ENCODE assay signal across 12 cellular contexts in the genomic region with DNA sequence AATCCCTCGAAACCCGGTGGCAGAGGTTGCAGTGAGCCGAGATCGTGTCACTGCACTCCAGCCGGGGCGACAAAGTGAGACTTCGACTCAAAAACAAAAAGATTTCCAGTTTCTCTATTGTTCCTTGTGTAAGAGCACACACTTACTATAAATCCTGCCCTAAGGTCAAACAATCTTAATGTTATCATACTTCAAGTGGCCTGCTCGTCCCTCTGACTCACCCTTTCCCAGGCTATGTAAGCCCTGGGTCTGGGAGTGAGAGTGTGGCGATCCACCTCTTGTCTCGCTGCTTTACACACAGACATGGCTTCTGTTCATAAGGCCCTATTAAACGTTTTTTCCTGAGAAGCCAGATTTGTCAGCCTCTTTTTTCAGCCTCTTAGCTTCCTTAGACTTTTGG. TPM values are rescaled to one million over a fixed set of nuclear protein-coding genes. Genes with fewer than 3 reads are reported as not detected.
DNase-seq lines count a peak whose midpoint lies in the region; ATAC-seq and TF ChIP-seq lines count a peak whose summit lies in the region.
"Had no signal": no experiment of that assay in that cellular context is flagged by ENCODE, and none has a peak within 500 bp of the region (broad histone marks: within the 10 kb centered on the region; RNA-seq: fewer than 3 reads in every experiment).

No MANE protein-coding gene starts in this region.

- H3K36me3 ChIP-seq in ACC112 (ENCODE audit: insufficient read depth, low read length) (no peaks in the 10 kb centered on the region), HAP-1 (replicated peaks) (no peaks in the 10 kb centered on the region)
- H3K36me3 ChIP-seq: neutrophil had no signal

- no peak for TF ChIP-seq POLR2A in GM18505 (IDR thresholded peaks at IDR 0.05; ENCODE audit: borderline replicate concordance, extremely low read depth, insufficient read depth, insufficient read length)

- in situ Hi-C loops in HAP-1 (cut with MboI; ENCODE audit: low sequenced_read_pairs) (no loop called here), astrocyte of the spinal cord (cut with HindIII; ENCODE audit: low sequenced_read_pairs) (no loop called here)

- H3K27me3 ChIP-seq in ACC112 (ENCODE audit: insufficient read depth, low read length) (no peaks in the 10 kb centered on the region), HAP-1 (ENCODE audit: low read depth) (no peaks in the 10 kb centered on the region)
- H3K27me3 ChIP-seq: neutrophil had no signal

- ATAC-seq in left lobe of liver (peak; percentile 47), GM18505 (IDR thresholded peaks at IDR 0.05; ENCODE audit: unreplicated experiment) (no peak), HG02798 (IDR thresholded peaks at IDR 0.05; ENCODE audit: poor library complexity, unreplicated experiment) (no peak)
- ATAC-seq: PC-3 had no signal

- DNase-seq in HAP-1 (ENCODE audit: low spot score in 2 of 2) (peak; percentile 32 to 34), astrocyte of the spinal cord (ENCODE audit: low read depth, low spot score) (peak; percentile 14), left lobe of liver (ENCODE audit: low spot score) (no peak), OCI-M2 (lab: John Stamatoyannopoulos, UW; ENCODE audit: unreplicated experiment) (no peak), cerebellum (ENCODE audit: low spot score) (no peak)
- DNase-seq: activated CD4-positive, alpha-beta T cell treated with anti-CD3 and anti-CD28 coated beads, Interleukin-2, amount 50 U/mL, for 48 hours; activated effector memory CD4-positive, alpha-beta T cell treated with anti-CD3 and anti-CD28 coated beads, Interleukin-2, amount 50 U/mL, for 16 hours; PC-3 had no signal

- peak overlapping the region; percentile 94; the same call in 1 of the 2 replicates for H3K27ac ChIP-seq in ACC112 (ENCODE audit: low read depth, low read length)
- H3K27ac ChIP-seq: neutrophil had no signal

- H3K9me3 ChIP-seq in HAP-1 = no peaks in the 10 kb centered on the region
- H3K9me3 ChIP-seq: neutrophil had no signal

- H3K79me2 ChIP-seq in ACC112 (ENCODE audit: control insufficient read depth, insufficient read depth, low read length, unreplicated experiment) = no peaks in the 10 kb centered on the region

- H3K4me3 ChIP-seq in ACC112 (ENCODE audit: low read depth, low read length) (no peak overlapping the region), HAP-1 (no peak overlapping the region), astrocyte of the spinal cord (ENCODE audit: low read depth, low read length) (no peak overlapping the region)

- H2AFZ ChIP-seq in ACC112 (ENCODE audit: low read length, unreplicated experiment) = no peak overlapping the region

- TF ChIP-seq CTCF in astrocyte of the spinal cord (IDR thresholded peaks at IDR 0.05; ENCODE audit: low read depth, low read length) = no peak

- peaks cover 24% of the 10 kb centered on the region for H3K4me1 ChIP-seq in ACC112 (ENCODE audit: control insufficient read depth, insufficient read depth, low read length, unreplicated experiment)
- H3K4me1 ChIP-seq in HAP-1 = peaks cover 34% of the 10 kb centered on the region

RNA-seq across cellular contexts. Expression of gene A4GALT, which starts 24.4 kb away (rescaled TPM):
- 1.0 TPM for total RNA-seq in left lobe of liver
- 3.5 TPM for total RNA-seq in cerebellum

Comparison
In these comparisons a context has a peak if more than half of its experiments do, and no peak if none do; other contexts are left out.
1. DNase-seq: peak in HAP-1 (2 of 2) and astrocyte of the spinal cord (single experiment); none in left lobe of liver (single experiment), OCI-M2 (single experiment) and cerebellum (single experiment).